In the genomic region with DNA sequence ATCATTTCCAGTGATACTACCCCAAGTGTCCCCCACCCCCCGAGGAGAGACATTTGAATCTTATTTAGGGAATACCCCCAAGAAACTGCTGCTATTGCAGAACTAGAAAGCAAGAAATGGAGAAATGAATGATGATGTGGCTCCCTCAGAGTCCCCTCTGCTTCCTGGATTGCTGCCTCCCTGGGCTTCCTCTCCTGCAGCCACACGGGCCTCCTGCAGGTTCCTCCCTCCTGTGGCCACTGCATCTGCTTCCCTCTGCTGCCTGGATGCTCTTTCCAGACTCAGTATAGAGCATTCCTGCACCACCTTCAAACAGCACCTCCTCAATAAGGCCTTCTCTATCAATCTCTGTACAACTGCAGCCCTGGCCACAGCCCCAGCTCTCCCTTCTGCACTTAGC, we compare ENCODE assay signal across 14 cellular contexts.
"Had no signal": no experiment of that assay in that cellular context is flagged by ENCODE, and none has a peak within 500 bp of the region (broad histone marks: within the 10 kb centered on the region; RNA-seq: fewer than 3 reads in every experiment).

No MANE protein-coding gene starts in this region.

- H3K27ac Mint-ChIP-seq: activated naive CD4-positive, alpha-beta T cell treated with anti-CD3 and anti-CD28 coated beads, Interleukin-2, amount 10 ng/mL, durations not matched to agents 7 days and 5 days; nephron progenitor cell had no signal

- H3K4me1 Mint-ChIP-seq: activated naive CD4-positive, alpha-beta T cell treated with anti-CD3 and anti-CD28 coated beads, Interleukin-2, amount 10 ng/mL, durations not matched to agents 7 days and 5 days; nephron progenitor cell had no signal

- H3K9me3 ChIP-seq: psoas muscle had no signal

- H3K27ac ChIP-seq: cardiac muscle cell, left lung, psoas muscle, WERI-Rb-1 had no signal

- H3K27me3 ChIP-seq: cardiac muscle cell, left lung had no signal

- H3K27me3 Mint-ChIP-seq: activated naive CD4-positive, alpha-beta T cell treated with anti-CD3 and anti-CD28 coated beads, Interleukin-2, amount 10 ng/mL, durations not matched to agents 7 days and 5 days had no signal

- H3K4me1 ChIP-seq: psoas muscle had no signal

- H3K4me3 Mint-ChIP-seq: activated naive CD4-positive, alpha-beta T cell treated with anti-CD3 and anti-CD28 coated beads, Interleukin-2, amount 10 ng/mL, durations not matched to agents 7 days and 5 days; nephron progenitor cell had no signal

- DNase-seq: activated CD4-positive, alpha-beta T cell treated with anti-CD3 and anti-CD28 coated beads for 48 hours; activated CD8-positive, alpha-beta memory T cell treated with anti-CD3 and anti-CD28 coated beads for 24 hours; activated naive CD4-positive, alpha-beta T cell treated with anti-CD3 and anti-CD28 coated beads, Interleukin-2, amount 10 ng/mL, durations not matched to agents 7 days and 5 days; foreskin melanocyte; head of caudate nucleus; islet precursor cell; mesendoderm; nephron progenitor cell; psoas muscle; stimulated activated CD4-positive, alpha-beta T cell treated with anti-CD3 and anti-CD28 coated beads, Interleukin-12 subunit alpha, Interleukin-12 subunit beta, amount 100 ng/mL, for 4 hours; stimulated activated naive CD8-positive, alpha-beta T cell treated with anti-CD3 and anti-CD28 coated beads, Interleukin-15, Interleukin-2, amounts not matched to agents 100 U/mL and 50 U/mL, for 24 hours; WERI-Rb-1 had no signal

- ATAC-seq: left lung; psoas muscle; stimulated activated naive CD8-positive, alpha-beta T cell treated with anti-CD3 and anti-CD28 coated beads, Interleukin-15, Interleukin-2, amounts not matched to agents 100 U/mL and 50 U/mL, for 24 hours had no signal

- H3K4me3 ChIP-seq: cardiac muscle cell, left lung, psoas muscle had no signal
